Comparison of ENCODE assay signal across 9 cellular contexts in the genomic region with DNA sequence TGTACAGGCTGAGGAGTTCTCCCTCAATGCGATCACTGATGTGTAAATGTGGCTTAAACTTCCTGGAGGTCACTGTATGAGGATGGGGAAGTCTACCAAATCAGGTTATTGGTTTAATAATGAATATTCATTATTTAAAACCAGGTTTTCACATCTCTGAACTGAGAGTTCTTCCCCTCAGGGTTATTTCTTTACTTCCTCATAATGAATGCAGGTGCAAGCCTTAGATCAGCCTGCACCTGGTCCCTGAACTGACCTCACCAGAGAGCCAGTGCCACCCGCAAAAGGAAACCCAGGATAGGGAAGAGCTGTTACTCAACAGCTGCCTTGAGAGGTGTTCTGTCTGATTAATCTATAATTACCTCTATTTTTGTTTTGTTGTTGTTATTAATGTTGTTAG.
DNase-seq lines count a peak whose midpoint lies in the region; ATAC-seq, FAIRE-seq and TF ChIP-seq lines count a peak whose summit lies in the region.
"Had no signal": no experiment of that assay in that cellular context is flagged by ENCODE, and none has a peak within 500 bp of the region (broad histone marks: within the 10 kb centered on the region; RNA-seq: fewer than 3 reads in every experiment).

No MANE protein-coding gene starts in this region.

- no peak overlapping the region for H3K27ac ChIP-seq in small intestine (ENCODE audit: low read depth in 1 of 2, low read length in 1 of 2)

- no peaks in the 10 kb centered on the region for H3K4me1 ChIP-seq in small intestine (ENCODE audit: control insufficient read depth in 2 of 2, insufficient read depth in 1 of 2, low read depth in 1 of 2, low read length in 1 of 2)

- H3K9me3 ChIP-seq in small intestine (ENCODE audit: control insufficient read depth, low read depth), result no peaks in the 10 kb centered on the region

- H3K27me3 ChIP-seq in small intestine (ENCODE audit: control insufficient read depth in 2 of 2, insufficient read depth in 2 of 2, low read length in 2 of 2), result no peaks in the 10 kb centered on the region

- no peak overlapping the region for H3K4me3 Mint-ChIP-seq in WTC11
- H3K4me3 Mint-ChIP-seq: activated CD4-positive, alpha-beta T cell treated with anti-CD3 and anti-CD28 coated beads, Interleukin-2, amount 10 ng/mL, durations not matched to agents 24 days and 14 days had no signal

- peak; percentile 12 for DNase-seq in kidney tubule cell (ENCODE audit: low spot score)
- DNase-seq in small intestine, result no peak
- DNase-seq in WTC11 (ENCODE audit: low spot score), result no peak
- DNase-seq in GM12892 (ENCODE audit: insufficient read length), result no peak
- DNase-seq: activated CD4-positive, alpha-beta T cell treated with anti-CD3 and anti-CD28 coated beads, Interleukin-2, amount 10 ng/mL, durations not matched to agents 24 days and 14 days; anterior cingulate cortex had no signal

- CTCF ChIA-PET in WTC11 (lab: Charles Lee), result no interaction called here

- TF ChIP-seq POLR2A in GM12892 (IDR thresholded peaks at IDR 0.05; ENCODE audit: low read depth, low read length), result no peak

- H3K36me3 Mint-ChIP-seq in WTC11, result no peaks in the 10 kb centered on the region

- no peaks in the 10 kb centered on the region for H3K27me3 Mint-ChIP-seq in WTC11 (ENCODE audit: low read depth)
- H3K27me3 Mint-ChIP-seq: activated CD4-positive, alpha-beta T cell treated with anti-CD3 and anti-CD28 coated beads, Interleukin-2, amount 10 ng/mL, durations not matched to agents 24 days and 14 days had no signal

- H3K4me1 Mint-ChIP-seq in WTC11, result peaks cover 51% of the 10 kb centered on the region
- H3K4me1 Mint-ChIP-seq: activated CD4-positive, alpha-beta T cell treated with anti-CD3 and anti-CD28 coated beads, Interleukin-2, amount 10 ng/mL, durations not matched to agents 24 days and 14 days had no signal

- no peak for FAIRE-seq in small intestine (lab: Jason Lieb, UNC)
- FAIRE-seq in GM12892 (lab: Jason Lieb, UNC), result no peak

- TF ChIP-seq CTCF in WTC11 (IDR thresholded peaks at IDR 0.05), result no peak

- no peak overlapping the region for H3K27ac Mint-ChIP-seq in WTC11
- H3K27ac Mint-ChIP-seq: activated CD4-positive, alpha-beta T cell treated with anti-CD3 and anti-CD28 coated beads, Interleukin-2, amount 10 ng/mL, durations not matched to agents 24 days and 14 days had no signal

- H3K4me3 ChIP-seq in small intestine (ENCODE audit: low read depth in 1 of 2, low read length in 2 of 2), result no peak overlapping the region

- POLR2A ChIA-PET in WTC11 (lab: Charles Lee), result no interaction called here

- ATAC-seq in GM18868 (IDR thresholded peaks at IDR 0.05; ENCODE audit: unreplicated experiment) (peak; percentile 60), GM21515 (IDR thresholded peaks at IDR 0.05; ENCODE audit: unreplicated experiment) (peak; percentile 95), HG03159 (IDR thresholded peaks at IDR 0.05; ENCODE audit: unreplicated experiment) (peak; percentile 95), WTC11 (no peak)

- no peaks in the 10 kb centered on the region for H3K9me3 Mint-ChIP-seq in WTC11
- H3K9me3 Mint-ChIP-seq: activated CD4-positive, alpha-beta T cell treated with anti-CD3 and anti-CD28 coated beads, Interleukin-2, amount 10 ng/mL, durations not matched to agents 24 days and 14 days had no signal

- 66 to 76% (median 69%) methylated on average over 2 of the region's 2 CpGs for WGBS in small intestine, 3 donors

- no peaks in the 10 kb centered on the region for H3K36me3 ChIP-seq in small intestine (ENCODE audit: control insufficient read depth in 2 of 2, insufficient read depth in 2 of 2, low read length in 2 of 2)

TF ChIP-seq in WTC11, 78 proteins besides CTCF, POLR2A, EP300 and RAD21:
- TF ChIP-seq, protein P1, sequence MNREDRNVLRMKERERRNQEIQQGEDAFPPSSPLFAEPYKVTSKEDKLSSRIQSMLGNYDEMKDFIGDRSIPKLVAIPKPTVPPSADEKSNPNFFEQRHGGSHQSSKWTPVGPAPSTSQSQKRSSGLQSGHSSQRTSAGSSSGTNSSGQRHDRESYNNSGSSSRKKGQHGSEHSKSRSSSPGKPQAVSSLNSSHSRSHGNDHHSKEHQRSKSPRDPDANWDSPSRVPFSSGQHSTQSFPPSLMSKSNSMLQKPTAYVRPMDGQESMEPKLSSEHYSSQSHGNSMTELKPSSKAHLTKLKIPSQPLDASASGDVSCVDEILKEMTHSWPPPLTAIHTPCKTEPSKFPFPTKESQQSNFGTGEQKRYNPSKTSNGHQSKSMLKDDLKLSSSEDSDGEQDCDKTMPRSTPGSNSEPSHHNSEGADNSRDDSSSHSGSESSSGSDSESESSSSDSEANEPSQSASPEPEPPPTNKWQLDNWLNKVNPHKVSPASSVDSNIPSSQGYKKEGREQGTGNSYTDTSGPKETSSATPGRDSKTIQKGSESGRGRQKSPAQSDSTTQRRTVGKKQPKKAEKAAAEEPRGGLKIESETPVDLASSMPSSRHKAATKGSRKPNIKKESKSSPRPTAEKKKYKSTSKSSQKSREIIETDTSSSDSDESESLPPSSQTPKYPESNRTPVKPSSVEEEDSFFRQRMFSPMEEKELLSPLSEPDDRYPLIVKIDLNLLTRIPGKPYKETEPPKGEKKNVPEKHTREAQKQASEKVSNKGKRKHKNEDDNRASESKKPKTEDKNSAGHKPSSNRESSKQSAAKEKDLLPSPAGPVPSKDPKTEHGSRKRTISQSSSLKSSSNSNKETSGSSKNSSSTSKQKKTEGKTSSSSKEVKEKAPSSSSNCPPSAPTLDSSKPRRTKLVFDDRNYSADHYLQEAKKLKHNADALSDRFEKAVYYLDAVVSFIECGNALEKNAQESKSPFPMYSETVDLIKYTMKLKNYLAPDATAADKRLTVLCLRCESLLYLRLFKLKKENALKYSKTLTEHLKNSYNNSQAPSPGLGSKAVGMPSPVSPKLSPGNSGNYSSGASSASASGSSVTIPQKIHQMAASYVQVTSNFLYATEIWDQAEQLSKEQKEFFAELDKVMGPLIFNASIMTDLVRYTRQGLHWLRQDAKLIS (CRISPR knock-in tag; IDR thresholded peaks at IDR 0.05; ENCODE audit: borderline replicate concordance), result no peak
- no peak for TF ChIP-seq CBFB (CRISPR knock-in tag; IDR thresholded peaks at IDR 0.05; ENCODE audit: low read depth)
- TF ChIP-seq NFE2L1 (CRISPR knock-in tag; IDR thresholded peaks at IDR 0.05), result no peak
